In the genomic region with DNA sequence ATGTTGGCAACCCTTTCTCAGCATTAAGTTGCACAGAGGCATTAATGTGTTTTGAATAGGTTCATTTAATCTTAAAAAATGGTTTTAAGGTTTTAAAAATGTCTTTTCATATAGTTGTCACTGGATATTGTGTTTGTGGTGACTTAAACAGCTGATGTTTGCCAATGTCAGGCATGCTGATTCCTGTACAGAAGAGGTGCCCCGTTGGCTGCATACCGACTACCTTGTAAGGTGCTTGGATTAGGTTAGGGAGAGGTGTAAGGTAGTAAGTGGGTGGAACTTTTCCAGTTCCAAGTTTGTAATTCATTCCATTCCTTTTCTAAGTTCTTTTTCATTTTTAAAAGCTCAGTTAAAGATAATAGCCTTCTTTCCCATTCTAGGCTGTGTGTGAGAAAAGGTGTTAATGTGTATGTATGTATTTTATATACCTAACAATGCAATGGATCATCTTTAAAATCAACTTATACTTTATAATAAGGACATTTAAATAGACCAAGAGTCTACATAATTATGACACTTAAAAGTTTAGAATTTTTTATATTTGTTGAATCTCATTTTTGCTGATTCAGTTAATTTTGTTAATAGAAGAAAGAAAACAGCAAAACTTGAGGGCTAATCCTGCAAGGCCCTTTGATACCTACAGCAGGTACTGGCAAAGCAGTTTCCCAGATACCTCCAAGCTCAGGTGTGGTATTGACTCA, we compare ENCODE assay signal across 19 cellular contexts.
"Had no signal": no experiment of that assay in that cellular context is flagged by ENCODE, and none has a peak within 500 bp of the region (broad histone marks: within the 10 kb centered on the region; RNA-seq: fewer than 3 reads in every experiment).

No MANE protein-coding gene starts in this region.

- H3K27me3 ChIP-seq: MG63, Peyer's patch, SJSA1 had no signal

- H3K27ac ChIP-seq: Peyer's patch, RWPE1, SJSA1 had no signal

- H3K9me3 ChIP-seq: MG63, Peyer's patch, SJSA1 had no signal

- H3K27ac Mint-ChIP-seq: activated CD8-positive, alpha-beta T cell treated with anti-CD3 and anti-CD28 coated beads for 36 hours; activated T-cell treated with anti-CD3 and anti-CD28 coated beads, Interleukin-2, amount 50 U/mL, for 72 hours; activated T-helper 2 cell treated with anti-CD3 and anti-CD28 coated beads, Interferon-gamma antibody, Interleukin-2, Interleukin-4, amounts not matched to agents 10 μg/mL and 5 μg/mL and 100 μg/mL, durations not matched to agents 14 hours and 24 hours and 36 hours had no signal

- H3K4me3 Mint-ChIP-seq: activated CD8-positive, alpha-beta T cell treated with anti-CD3 and anti-CD28 coated beads for 36 hours; activated T-cell treated with anti-CD3 and anti-CD28 coated beads, Interleukin-2, amount 50 U/mL, for 72 hours; central memory CD8-positive, alpha-beta T cell had no signal

- H3K9me3 Mint-ChIP-seq: activated CD8-positive, alpha-beta T cell treated with anti-CD3 and anti-CD28 coated beads for 36 hours; activated T-cell treated with anti-CD3 and anti-CD28 coated beads, Interleukin-2, amount 50 U/mL, for 72 hours; activated T-helper 2 cell treated with anti-CD3 and anti-CD28 coated beads, Interferon-gamma antibody, Interleukin-2, Interleukin-4, amounts not matched to agents 10 μg/mL and 5 μg/mL and 100 μg/mL, durations not matched to agents 14 hours and 24 hours and 36 hours; central memory CD8-positive, alpha-beta T cell had no signal

- H3K27me3 Mint-ChIP-seq: activated CD8-positive, alpha-beta T cell treated with anti-CD3 and anti-CD28 coated beads for 36 hours; central memory CD8-positive, alpha-beta T cell had no signal

- H3K4me3 ChIP-seq: MG63, Peyer's patch, SJSA1 had no signal

- DNase-seq: activated CD4-positive, alpha-beta T cell treated with anti-CD3 and anti-CD28 coated beads for 4 hours; activated CD8-positive, alpha-beta memory T cell treated with anti-CD3 and anti-CD28 coated beads, Interleukin-2, amount 50 U/mL, for 4 hours; activated CD8-positive, alpha-beta T cell treated with anti-CD3 and anti-CD28 coated beads for 36 hours; activated naive CD4-positive, alpha-beta T cell treated with anti-CD3 and anti-CD28 coated beads, Interleukin-2, amount 50 U/mL, for 16 hours; activated T-cell treated with anti-CD3 and anti-CD28 coated beads, Interleukin-2, amount 50 U/mL, for 72 hours; aorta; MG63; NCI-H1105 treated with DMSO at 0.1 percent for 48 hours; NCI-H1436 treated with DMSO at 0.1 percent for 48 hours; NCI-H187; NCI-H2081; NCI-H69; Peyer's patch; Right ventricle myocardium superior; SW 1271 had no signal
